ENCODE assay signal across 8 cellular contexts in genomic region chr10:3828404-3829192, GRCh38. TPM values are rescaled to one million over a fixed set of nuclear protein-coding genes. Genes with fewer than 3 reads are reported as not detected.
DNase-seq lines count a peak whose midpoint lies in the region; ATAC-seq and TF ChIP-seq lines count a peak whose summit lies in the region.

No MANE protein-coding gene starts in this region.

- intact Hi-C loops in Calu3 (cut with micrococcal nuclease; ENCODE audit: unreplicated experiment) (loop anchor here (1.0 kb wide), 1 partner anchor 48 kb away; no protein-coding TSS in a partner anchor), psoas muscle (cut with DNase I) (loop anchor here in 1 of 2 donors (5.0 kb wide), 1 partner anchor 59 kb away; no protein-coding TSS in a partner anchor)

- peaks cover 27% of the 10 kb centered on the region for H3K4me1 ChIP-seq in psoas muscle

- H3K4me3 ChIP-seq in HL-60 (replicated peaks; ENCODE audit: insufficient read depth, low read length): peak overlapping the region; percentile 12; the same call in 1 of the 2 replicates
- peak overlapping the region; percentile 50 for H3K4me3 ChIP-seq in fibroblast of the aortic adventitia (ENCODE audit: low read depth, low read length)
- H3K4me3 ChIP-seq in psoas muscle: peak overlapping the region; percentile 65

- H3K27me3 Mint-ChIP-seq in Calu3 (ENCODE audit: unreplicated experiment): no peaks in the 10 kb centered on the region
- no peaks in the 10 kb centered on the region for H3K27me3 Mint-ChIP-seq in activated CD8-positive, alpha-beta T cell treated with anti-CD3 and anti-CD28 coated beads, Interleukin-2, amount 10 ng/mL, durations not matched to agents 7 days and 5 days (ENCODE audit: low read depth)

- H3K27ac Mint-ChIP-seq in Calu3 (ENCODE audit: unreplicated experiment): peak overlapping the region; percentile 92
- peak overlapping the region; percentile 91 for H3K27ac Mint-ChIP-seq in activated CD8-positive, alpha-beta T cell treated with anti-CD3 and anti-CD28 coated beads, Interleukin-2, amount 10 ng/mL, durations not matched to agents 7 days and 5 days

- POLR2A ChIA-PET in activated CD8-positive, alpha-beta T cell treated with anti-CD3 and anti-CD28 coated beads, Interleukin-2, amount 10 ng/mL, durations not matched to agents 7 days and 5 days (lab: Charles Lee): interaction anchor here (0.7 to 3.1 kb wide), 6 partner anchors 10 to 47 kb away, joined by 3 to 58 read pairs (median 5); partner anchors contain the start of gene KLF6

- peak overlapping the region; percentile 74 for H3K4me3 Mint-ChIP-seq in Calu3 (ENCODE audit: low read depth, unreplicated experiment)
- peak overlapping the region; percentile 59 for H3K4me3 Mint-ChIP-seq in activated CD8-positive, alpha-beta T cell treated with anti-CD3 and anti-CD28 coated beads, Interleukin-2, amount 10 ng/mL, durations not matched to agents 7 days and 5 days

- H3K27ac ChIP-seq in HL-60 (replicated peaks): peak overlapping the region; percentile 47
- peak overlapping the region; percentile 78 for H3K27ac ChIP-seq in psoas muscle

- peaks cover 41% of the 10 kb centered on the region for H3K4me1 Mint-ChIP-seq in Calu3 (ENCODE audit: low read depth, unreplicated experiment)
- H3K4me1 Mint-ChIP-seq in activated CD8-positive, alpha-beta T cell treated with anti-CD3 and anti-CD28 coated beads, Interleukin-2, amount 10 ng/mL, durations not matched to agents 7 days and 5 days (ENCODE audit: low read depth): peaks cover 45% of the 10 kb centered on the region

- H3K27me3 ChIP-seq in HL-60 (ENCODE audit: insufficient read depth, poor library complexity, severe bottlenecking): no peaks in the 10 kb centered on the region
- no peaks in the 10 kb centered on the region for H3K27me3 ChIP-seq in psoas muscle (ENCODE audit: insufficient read depth in 3 of 3, low read length in 2 of 3)

- H3K9me3 ChIP-seq in psoas muscle: no peaks in the 10 kb centered on the region

- DNase-seq in Calu3 (no peak), HL-60 (ENCODE audit: low read depth in 1 of 2, low spot score in 1 of 2) (no peak), fibroblast of the aortic adventitia (ENCODE audit: low read depth) (peak; percentile 78), psoas muscle (no peak), NCI-H524 treated with DMSO at 0.1 percent for 48 hours (lab: John Stamatoyannopoulos, UW) (no peak), NCI-H526 treated with DMSO at 0.1 percent for 48 hours (lab: John Stamatoyannopoulos, UW) (no peak)
- DNase-seq in activated CD8-positive, alpha-beta T cell treated with anti-CD3 and anti-CD28 coated beads, Interleukin-2, amount 10 ng/mL, durations not matched to agents 7 days and 5 days: no peak
- DNase-seq in effector CD4-positive, alpha-beta T cell: no peak

- CTCF ChIA-PET in Calu3 (lab: Charles Lee): interaction anchor here (0.6 to 2.4 kb wide), 2 partner anchors 24 to 302 kb away, joined by 4 to 13 read pairs; no protein-coding TSS in a partner anchor
- CTCF ChIA-PET in activated CD8-positive, alpha-beta T cell treated with anti-CD3 and anti-CD28 coated beads, Interleukin-2, amount 10 ng/mL, durations not matched to agents 7 days and 5 days (lab: Charles Lee): interaction anchor here (0.7 to 1.7 kb wide), 5 partner anchors 9 to 48 kb away, joined by 3 to 10 read pairs (median 4); no protein-coding TSS in a partner anchor

- ATAC-seq in activated CD8-positive, alpha-beta T cell treated with anti-CD3 and anti-CD28 coated beads, Interleukin-2, amount 10 ng/mL, durations not matched to agents 7 days and 5 days: peak; percentile 56
- no peak for ATAC-seq in psoas muscle

- no peaks in the 10 kb centered on the region for H3K36me3 ChIP-seq in psoas muscle (ENCODE audit: insufficient read depth in 1 of 2, low read depth in 1 of 2)

- BruUV-seq in Calu3 (replicated peaks; lab: Mats Ljungman, UMichigan): TSS peak; percentile 96

- TF ChIP-seq CTCF in Calu3 (IDR thresholded peaks at IDR 0.05; ENCODE audit: unreplicated experiment) (no peak), HL-60 (IDR thresholded peaks at IDR 0.05; ENCODE audit: insufficient read depth, low read length) (no peak), fibroblast of the aortic adventitia (IDR thresholded peaks at IDR 0.05; ENCODE audit: insufficient read depth, low read length) (no peak), psoas muscle (IDR thresholded peaks at IDR 0.05) (no peak)

- peaks cover 12% of the 10 kb centered on the region for H3K36me3 Mint-ChIP-seq in Calu3 (ENCODE audit: insufficient read depth, unreplicated experiment)
- no peaks in the 10 kb centered on the region for H3K36me3 Mint-ChIP-seq in activated CD8-positive, alpha-beta T cell treated with anti-CD3 and anti-CD28 coated beads, Interleukin-2, amount 10 ng/mL, durations not matched to agents 7 days and 5 days (ENCODE audit: low read depth)

- 1 to 2% (median 1%) methylated on average over 14 of the region's 14 CpGs for WGBS in psoas muscle, 3 donors

- no peaks in the 10 kb centered on the region for H3K9me3 Mint-ChIP-seq in Calu3 (ENCODE audit: low read depth, unreplicated experiment)
- H3K9me3 Mint-ChIP-seq in activated CD8-positive, alpha-beta T cell treated with anti-CD3 and anti-CD28 coated beads, Interleukin-2, amount 10 ng/mL, durations not matched to agents 7 days and 5 days (ENCODE audit: insufficient read depth): no peaks in the 10 kb centered on the region

RNA-seq across cellular contexts. Expression of gene KLF6, which starts 43.6 kb away (rescaled TPM):
- total RNA-seq in Calu3 (2022) (140 and 161 TPM in 2 replicates), fibroblast of the aortic adventitia (ENCODE audit: low replicate concordance) (47.8 and 52.1 TPM in 2 replicates), psoas muscle (100 to 1,000 TPM in 3 of 4 donors, 10 to 100 TPM in 1; 30.4 to 296 (median 173) TPM)
- 100 to 1,000 TPM; 208 to 215 TPM for total RNA-seq in activated CD8-positive, alpha-beta T cell treated with anti-CD3 and anti-CD28 coated beads, Interleukin-2, amount 10 ng/mL, durations not matched to agents 7 days and 5 days
- polyA plus RNA-seq in psoas muscle: 100 to 1,000 TPM in 2 of 3 donors, 10 to 100 TPM in 1; 94.1 to 138 (median 109) TPM

Comparison
In these comparisons a context has a peak if more than half of its experiments do, and no peak if none do; other contexts are left out.
1. H3K4me3 ChIP-seq: peak in every context shown above with its lines; median percentile 65 in psoas muscle; 50 in fibroblast of the aortic adventitia; 12 in HL-60.